16 cellular contexts compared by ENCODE assay signal in genomic region chr20:44068311-44068710, GRCh38.
DNase-seq lines count a peak whose midpoint lies in the region; ATAC-seq and TF ChIP-seq lines count a peak whose summit lies in the region.
"Had no signal": no experiment of that assay in that cellular context is flagged by ENCODE, and none has a peak within 500 bp of the region (broad histone marks: within the 10 kb centered on the region; RNA-seq: fewer than 3 reads in every experiment).

No MANE protein-coding gene starts in this region.

- ATAC-seq in activated CD8-positive, alpha-beta T cell treated with anti-CD3 and anti-CD28 coated beads for 36 hours: no peak
- ATAC-seq in naive thymus-derived CD4-positive, alpha-beta T cell: no peak
- no peak for ATAC-seq in esophagus mucosa
- ATAC-seq: foreskin keratinocyte had no signal

- CTCF ChIA-PET in activated CD4-positive, alpha-beta T cell treated with anti-CD3 and anti-CD28 coated beads, Interleukin-2, amount 10 ng/mL, durations not matched to agents 7 days and 5 days (lab: Charles Lee): interaction anchor here (1.4 to 2.5 kb wide), 3 partner anchors 10 to 318 kb away, joined by 4 to 10 read pairs (median 5); no protein-coding TSS in a partner anchor
- CTCF ChIA-PET in activated CD8-positive, alpha-beta T cell treated with anti-CD3 and anti-CD28 coated beads for 36 hours (lab: Charles Lee): interaction anchor here (0.6 to 2.3 kb wide), 4 partner anchors 10 to 24 kb away, joined by 3 to 9 read pairs (median 3); no protein-coding TSS in a partner anchor
- CTCF ChIA-PET in naive thymus-derived CD4-positive, alpha-beta T cell (lab: Charles Lee): interaction anchor here (0.6 to 6.1 kb wide), 3 partner anchors 11 to 158 kb away, joined by 3 to 28 read pairs (median 12); no protein-coding TSS in a partner anchor

- peak; percentile 5 for TF ChIP-seq CTCF in GM12864 (IDR thresholded peaks at IDR 0.05; ENCODE audit: low read depth, low read length, missing control alignments)
- no peak for TF ChIP-seq CTCF in activated CD8-positive, alpha-beta T cell treated with anti-CD3 and anti-CD28 coated beads for 36 hours (IDR thresholded peaks at IDR 0.05)

- peaks cover 14% of the 10 kb centered on the region for H3K27me3 Mint-ChIP-seq in activated CD4-positive, alpha-beta T cell treated with anti-CD3 and anti-CD28 coated beads, Interleukin-2, amount 10 ng/mL, durations not matched to agents 7 days and 5 days
- H3K27me3 Mint-ChIP-seq in activated CD8-positive, alpha-beta T cell treated with anti-CD3 and anti-CD28 coated beads for 36 hours: peaks cover 2% of the 10 kb centered on the region
- peaks cover 0 to 21% (median 0%) of the 10 kb centered on the region in 5 donors for H3K27me3 Mint-ChIP-seq in naive thymus-derived CD4-positive, alpha-beta T cell

- H3K9me3 Mint-ChIP-seq in activated CD4-positive, alpha-beta T cell treated with anti-CD3 and anti-CD28 coated beads, Interleukin-2, amount 10 ng/mL, durations not matched to agents 7 days and 5 days: no peaks in the 10 kb centered on the region
- H3K9me3 Mint-ChIP-seq in activated CD8-positive, alpha-beta T cell treated with anti-CD3 and anti-CD28 coated beads for 36 hours: no peaks in the 10 kb centered on the region
- peaks cover 0 to 6% (median 0%) of the 10 kb centered on the region in 11 donors for H3K9me3 Mint-ChIP-seq in naive thymus-derived CD4-positive, alpha-beta T cell

- H3K4me1 Mint-ChIP-seq in activated CD4-positive, alpha-beta T cell treated with anti-CD3 and anti-CD28 coated beads, Interleukin-2, amount 10 ng/mL, durations not matched to agents 7 days and 5 days: peaks cover 54% of the 10 kb centered on the region
- H3K4me1 Mint-ChIP-seq in activated CD8-positive, alpha-beta T cell treated with anti-CD3 and anti-CD28 coated beads for 36 hours (ENCODE audit: low read depth): peaks cover 54% of the 10 kb centered on the region
- H3K4me1 Mint-ChIP-seq in naive thymus-derived CD4-positive, alpha-beta T cell: peaks cover 34 to 85% (median 74%) of the 10 kb centered on the region in 7 donors

- peak overlapping the region; percentile 69 for H3K4me3 Mint-ChIP-seq in activated CD4-positive, alpha-beta T cell treated with anti-CD3 and anti-CD28 coated beads, Interleukin-2, amount 10 ng/mL, durations not matched to agents 7 days and 5 days
- peak overlapping the region; percentile 57 for H3K4me3 Mint-ChIP-seq in activated CD8-positive, alpha-beta T cell treated with anti-CD3 and anti-CD28 coated beads for 36 hours
- peak overlapping the region; percentile 41 to 93 (median 86) for H3K4me3 Mint-ChIP-seq in naive thymus-derived CD4-positive, alpha-beta T cell

- no peak overlapping the region for H3K4me3 ChIP-seq in GM12864 (ENCODE audit: low read depth, low read length)
- H3K4me3 ChIP-seq in naive thymus-derived CD4-positive, alpha-beta T cell (ENCODE audit: low read length): peak overlapping the region; percentile 60
- H3K4me3 ChIP-seq: GM23248, prostate gland, uterus had no signal

- peaks cover 31 to 66% of the 10 kb centered on the region in 2 donors for H3K4me1 ChIP-seq in naive thymus-derived CD4-positive, alpha-beta T cell (ENCODE audit: control insufficient read depth in 2 of 2, insufficient read depth in 2 of 2, low read length in 2 of 2)
- H3K4me1 ChIP-seq: foreskin keratinocyte, prostate gland, uterus had no signal

- H3K36me3 ChIP-seq in naive thymus-derived CD4-positive, alpha-beta T cell (ENCODE audit: control insufficient read depth in 2 of 3, insufficient read depth in 3 of 3, low read length in 3 of 3): no peaks in the 10 kb centered on the region
- H3K36me3 ChIP-seq: prostate gland, uterus had no signal

- no peak for DNase-seq in activated CD4-positive, alpha-beta T cell treated with anti-CD3 and anti-CD28 coated beads, Interleukin-2, amount 10 ng/mL, durations not matched to agents 7 days and 5 days
- DNase-seq in activated CD4-positive, alpha-beta T cell treated with anti-CD3 and anti-CD28 coated beads for 1 hour: no peak
- DNase-seq in GM12864 (ENCODE audit: low read depth) (no peak), NCI-H774 (lab: John Stamatoyannopoulos, UW) (no peak), NCI-H1694 (lab: John Stamatoyannopoulos, UW) (no peak)
- DNase-seq in activated CD8-positive, alpha-beta T cell treated with anti-CD3 and anti-CD28 coated beads for 36 hours: peak; percentile 27
- no peak for DNase-seq in naive thymus-derived CD4-positive, alpha-beta T cell
- DNase-seq: activated CD4-positive, alpha-beta T cell treated with anti-CD3 and anti-CD28 coated beads, Interleukin-2, amount 50 U/mL, for 4 hours; foreskin keratinocyte; GM23248; Kasumi-1; NCI-H2081 treated with DMSO at 0.1 percent for 48 hours; stimulated activated CD4-positive, alpha-beta T cell treated with anti-CD3 and anti-CD28 coated beads, Interleukin-2, amount 100 ng/mL, for 24 hours; uterus had no signal

- no peaks in the 10 kb centered on the region for H3K27me3 ChIP-seq in naive thymus-derived CD4-positive, alpha-beta T cell (ENCODE audit: control insufficient read depth in 2 of 2, insufficient read depth in 2 of 2, low read length in 2 of 2)
- H3K27me3 ChIP-seq: uterus had no signal

- no peaks in the 10 kb centered on the region for H3K36me3 Mint-ChIP-seq in activated CD4-positive, alpha-beta T cell treated with anti-CD3 and anti-CD28 coated beads, Interleukin-2, amount 10 ng/mL, durations not matched to agents 7 days and 5 days (ENCODE audit: low read depth)
- H3K36me3 Mint-ChIP-seq in activated CD8-positive, alpha-beta T cell treated with anti-CD3 and anti-CD28 coated beads for 36 hours (ENCODE audit: low read depth): no peaks in the 10 kb centered on the region
- peaks cover 0 to 12% (median 0%) of the 10 kb centered on the region in 5 donors for H3K36me3 Mint-ChIP-seq in naive thymus-derived CD4-positive, alpha-beta T cell

- H3K9me3 ChIP-seq in naive thymus-derived CD4-positive, alpha-beta T cell (ENCODE audit: control insufficient read depth in 2 of 3, low read length in 3 of 3): no peaks in the 10 kb centered on the region
- H3K9me3 ChIP-seq: prostate gland, uterus had no signal

- POLR2A ChIA-PET in activated CD4-positive, alpha-beta T cell treated with anti-CD3 and anti-CD28 coated beads, Interleukin-2, amount 10 ng/mL, durations not matched to agents 7 days and 5 days (lab: Charles Lee): no interaction called here
- POLR2A ChIA-PET in activated CD8-positive, alpha-beta T cell treated with anti-CD3 and anti-CD28 coated beads for 36 hours (lab: Charles Lee): interaction anchor here (1.0 kb wide), 1 partner anchor 317 kb away, joined by 4 read pairs; no protein-coding TSS in a partner anchor
- POLR2A ChIA-PET in naive thymus-derived CD4-positive, alpha-beta T cell (lab: Charles Lee): interaction anchor here (0.7 to 6.1 kb wide), 4 partner anchors 11 to 569 kb away, joined by 4 to 75 read pairs (median 26); no protein-coding TSS in a partner anchor

- H3K27ac Mint-ChIP-seq in activated CD4-positive, alpha-beta T cell treated with anti-CD3 and anti-CD28 coated beads, Interleukin-2, amount 10 ng/mL, durations not matched to agents 7 days and 5 days: peak overlapping the region; percentile 97
- H3K27ac Mint-ChIP-seq in activated CD8-positive, alpha-beta T cell treated with anti-CD3 and anti-CD28 coated beads for 36 hours: peak overlapping the region; percentile 92
- H3K27ac Mint-ChIP-seq in naive thymus-derived CD4-positive, alpha-beta T cell: peak overlapping the region; percentile 94 to 100 (median 99)

- H3K27ac ChIP-seq in naive thymus-derived CD4-positive, alpha-beta T cell (ENCODE audit: low read depth, low read length): peak overlapping the region; percentile 97
- H3K27ac ChIP-seq: foreskin keratinocyte, GM23248, prostate gland, uterus had no signal

- intact Hi-C loops in activated CD8-positive, alpha-beta T cell treated with anti-CD3 and anti-CD28 coated beads for 36 hours (cut with micrococcal nuclease): no loop called here
- intact Hi-C loops in naive thymus-derived CD4-positive, alpha-beta T cell (cut with micrococcal nuclease): loop anchor here (2.0 to 5.0 kb wide), 6 partner anchors 36 to 612 kb away; partner anchors contain the start of genes SRSF6 (in 2 of the 2) and SERINC3 (in 1 of the 2)
